In the genomic region with DNA sequence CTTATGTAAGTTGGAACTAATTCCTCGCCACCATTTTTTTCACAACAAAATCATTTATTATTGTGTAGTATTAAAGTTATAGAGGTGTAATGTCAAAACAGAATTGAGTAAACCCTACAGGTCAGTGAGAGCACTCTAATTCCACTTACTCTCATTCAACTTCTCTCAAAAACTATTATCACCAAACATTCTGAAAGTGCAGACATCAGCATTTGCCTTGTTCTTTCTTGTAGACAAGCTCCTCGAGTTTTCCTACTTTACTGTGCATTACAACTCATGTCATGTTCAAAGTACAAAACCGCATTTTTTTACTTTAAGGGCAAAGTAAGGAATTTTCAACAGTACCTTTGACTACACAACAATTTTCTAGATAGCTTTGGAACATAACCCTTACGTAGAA, we compare ENCODE assay signal across 28 cellular contexts.
"Had no signal": no experiment of that assay in that cellular context is flagged by ENCODE, and none has a peak within 500 bp of the region (broad histone marks: within the 10 kb centered on the region; RNA-seq: fewer than 3 reads in every experiment).

No MANE protein-coding gene starts in this region.

- H3K4me3 ChIP-seq: coronary artery, dorsolateral prefrontal cortex had no signal

- H3K27me3 ChIP-seq: brain microvascular endothelial cell, dorsolateral prefrontal cortex had no signal

- ATAC-seq: activated CD4-positive, CD25-positive, alpha-beta regulatory T cell treated with anti-CD3 and anti-CD28 coated beads, Interleukin-2, amount 50 U/mL, for 24 hours; activated CD8-positive, alpha-beta T cell treated with anti-CD3 and anti-CD28 coated beads for 36 hours; activated T-cell treated with anti-CD3 and anti-CD28 coated beads, Interleukin-2, amount 50 U/mL, for 4 hours; activated T-helper 17 cell treated with anti-CD3 and anti-CD28 coated beads, Interleukin-2, amount 50 U/mL, for 72 hours; esophagus mucosa; T-helper 17 cell had no signal

- H3K36me3 ChIP-seq: brain microvascular endothelial cell, WERI-Rb-1 had no signal

- FAIRE-seq: astrocyte, bronchial epithelial cell had no signal

- DNase-seq: activated B cell treated with CpG ODN at 0.5 μM for 24 hours; activated CD4-positive, alpha-beta T cell treated with anti-CD3 and anti-CD28 coated beads for 48 hours; activated CD4-positive, alpha-beta T cell treated with anti-CD3 and anti-CD28 coated beads, Interleukin-2, amount 50 U/mL, for 1 hour; activated CD4-positive, alpha-beta T cell treated with anti-CD3 and anti-CD28 coated beads, Interleukin-2, amount 50 U/mL, for 48 hours; activated CD8-positive, alpha-beta memory T cell treated with anti-CD3 and anti-CD28 coated beads for 24 hours; activated CD8-positive, alpha-beta T cell treated with anti-CD3 and anti-CD28 coated beads for 36 hours; activated effector memory CD4-positive, alpha-beta T cell treated with Interleukin-2 at 50 U/mL for 16 hours; activated gamma-delta T cell treated with Interleukin-2 at 50 U/mL for 16 hours; activated naive CD4-positive, alpha-beta T cell treated with anti-CD3 and anti-CD28 coated beads, Interleukin-2, amount 50 U/mL, for 16 hours; activated naive CD4-positive, alpha-beta T cell treated with Interleukin-2 at 50 U/mL for 16 hours; activated T-cell treated with anti-CD3 and anti-CD28 coated beads, Interleukin-2, amount 50 U/mL, for 4 hours; amniotic stem cell; anterior cingulate cortex; brain microvascular endothelial cell; dorsolateral prefrontal cortex; effector memory CD4-positive, alpha-beta T cell; endodermal cell; foreskin fibroblast; head of caudate nucleus; T-helper 17 cell; T1000; WERI-Rb-1 had no signal

- H3K27ac ChIP-seq: brain microvascular endothelial cell, coronary artery, dorsolateral prefrontal cortex, WERI-Rb-1 had no signal
